ENCODE assay signal across 16 cellular contexts in the genomic region with DNA sequence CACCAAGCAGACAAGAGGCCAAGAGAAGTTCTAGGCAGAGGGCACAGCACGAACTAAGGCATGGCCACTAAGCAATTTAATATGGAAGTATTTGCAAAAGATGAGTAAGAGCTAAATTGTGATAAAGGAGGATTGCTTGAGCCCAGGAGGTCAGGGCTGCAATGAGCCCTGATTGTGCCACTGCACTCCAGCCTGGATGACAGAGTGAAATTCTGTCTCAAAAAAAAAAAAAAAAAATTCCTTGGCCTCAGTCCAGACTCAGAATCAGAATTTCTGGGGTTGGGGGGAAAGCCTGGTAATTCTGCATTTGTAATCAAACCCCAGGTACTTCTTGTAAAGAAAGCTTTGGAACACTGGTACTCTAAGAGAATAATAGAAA. TPM values are rescaled to one million over a fixed set of nuclear protein-coding genes. Genes with fewer than 3 reads are reported as not detected.
DNase-seq lines count a peak whose midpoint lies in the region; TF ChIP-seq lines count a peak whose summit lies in the region.
"Had no signal": no experiment of that assay in that cellular context is flagged by ENCODE, and none has a peak within 500 bp of the region (broad histone marks: within the 10 kb centered on the region; RNA-seq: fewer than 3 reads in every experiment).

No MANE protein-coding gene starts in this region.

- peak overlapping the region; percentile 72 for H3K4me2 ChIP-seq in PC-9
- no peak overlapping the region for H3K4me2 ChIP-seq in neural progenitor cell

- peaks cover 35% of the 10 kb centered on the region for H3K79me2 ChIP-seq in PC-9 (ENCODE audit: low read depth)
- H3K79me2 ChIP-seq in neural progenitor cell (ENCODE audit: low read depth), result no peaks in the 10 kb centered on the region

- peaks cover 100% of the 10 kb centered on the region for H3K4me1 ChIP-seq in PC-9 (replicated peaks; ENCODE audit: insufficient read depth)
- peaks cover 6% of the 10 kb centered on the region for H3K4me1 ChIP-seq in neural progenitor cell
- peaks cover 0 to 45% (median 23%) of the 10 kb centered on the region in 4 donors for H3K4me1 ChIP-seq in tibial nerve
- peaks cover 3% of the 10 kb centered on the region for H3K4me1 ChIP-seq in colonic mucosa

- H3K27ac Mint-ChIP-seq in neural progenitor cell (no peak overlapping the region), glutamatergic neuron (ENCODE audit: unreplicated experiment) (no peak overlapping the region)
- no peak overlapping the region for H3K27ac Mint-ChIP-seq in T-helper 2 cell treated with Interferon-gamma antibody and Interleukin-4, amounts not matched to agents 5 μg/mL and 100 μg/mL, for 36 hours
- H3K27ac Mint-ChIP-seq: CD8-positive, alpha-beta memory T cell; memory B cell; stimulated activated effector memory CD8-positive, alpha-beta T cell treated with anti-CD3 and anti-CD28 coated beads, Interleukin-12 subunit alpha, Interleukin-12 subunit beta, amount 100 ng/mL, for 72 hours had no signal

- CTCF ChIA-PET in PC-9 (lab: Charles Lee), result interaction anchor here (0.7 to 1.1 kb wide), 3 partner anchors 13 to 70 kb away, joined by 3 to 4 read pairs (median 3); no protein-coding TSS in a partner anchor

- H3K9ac ChIP-seq in neural progenitor cell, result no peak overlapping the region
- H3K9ac ChIP-seq in colonic mucosa (ENCODE audit: low read depth in 2 of 2, low read length in 2 of 2), result no peak overlapping the region

- H3K9me3 Mint-ChIP-seq in neural progenitor cell, result no peaks in the 10 kb centered on the region
- H3K9me3 Mint-ChIP-seq in glutamatergic neuron (ENCODE audit: unreplicated experiment), result peaks cover 2% of the 10 kb centered on the region
- no peaks in the 10 kb centered on the region for H3K9me3 Mint-ChIP-seq in T-helper 2 cell treated with Interferon-gamma antibody and Interleukin-4, amounts not matched to agents 5 μg/mL and 100 μg/mL, for 36 hours
- H3K9me3 Mint-ChIP-seq: CD8-positive, alpha-beta memory T cell; memory B cell; stimulated activated effector memory CD8-positive, alpha-beta T cell treated with anti-CD3 and anti-CD28 coated beads, Interleukin-12 subunit alpha, Interleukin-12 subunit beta, amount 100 ng/mL, for 72 hours had no signal

- no peaks in the 10 kb centered on the region for H3K36me3 Mint-ChIP-seq in neural progenitor cell
- no peaks in the 10 kb centered on the region for H3K36me3 Mint-ChIP-seq in glutamatergic neuron (ENCODE audit: unreplicated experiment)
- H3K36me3 Mint-ChIP-seq in T-helper 2 cell treated with Interferon-gamma antibody and Interleukin-4, amounts not matched to agents 5 μg/mL and 100 μg/mL, for 36 hours (ENCODE audit: low read depth), result no peaks in the 10 kb centered on the region
- H3K36me3 Mint-ChIP-seq: CD8-positive, alpha-beta memory T cell; memory B cell; stimulated activated effector memory CD8-positive, alpha-beta T cell treated with anti-CD3 and anti-CD28 coated beads, Interleukin-12 subunit alpha, Interleukin-12 subunit beta, amount 100 ng/mL, for 72 hours had no signal

- H3K4me3 Mint-ChIP-seq in neural progenitor cell (no peak overlapping the region), glutamatergic neuron (ENCODE audit: unreplicated experiment) (no peak overlapping the region)
- no peak overlapping the region for H3K4me3 Mint-ChIP-seq in T-helper 2 cell treated with Interferon-gamma antibody and Interleukin-4, amounts not matched to agents 5 μg/mL and 100 μg/mL, for 36 hours
- H3K4me3 Mint-ChIP-seq: CD8-positive, alpha-beta memory T cell; memory B cell; stimulated activated effector memory CD8-positive, alpha-beta T cell treated with anti-CD3 and anti-CD28 coated beads, Interleukin-12 subunit alpha, Interleukin-12 subunit beta, amount 100 ng/mL, for 72 hours had no signal

- H3K4me3 ChIP-seq in PC-9 (no peak overlapping the region; the same call in 1 of the 2 replicates), neural progenitor cell (no peak overlapping the region), tibial nerve (no peak overlapping the region), colonic mucosa (no peak overlapping the region)

- H3K27me3 ChIP-seq in PC-9 (ENCODE audit: insufficient read depth, low read depth) (no peaks in the 10 kb centered on the region), neural progenitor cell (no peaks in the 10 kb centered on the region), tibial nerve (no peaks in the 10 kb centered on the region), colonic mucosa (no peaks in the 10 kb centered on the region)

- peaks cover 92% of the 10 kb centered on the region for H3F3A ChIP-seq in PC-9 (ENCODE audit: insufficient read depth, low read depth)
- H3F3A ChIP-seq in neural progenitor cell (ENCODE audit: low read depth), result peaks cover 3% of the 10 kb centered on the region

- TF ChIP-seq CTCF in PC-9 (conservative IDR thresholded peaks at IDR 0.05) (no peak), neural progenitor cell (IDR thresholded peaks at IDR 0.05) (no peak), tibial nerve (IDR thresholded peaks at IDR 0.05) (no peak), glutamatergic neuron (IDR thresholded peaks at IDR 0.05; ENCODE audit: partially characterized antibody, unreplicated experiment) (no peak), colonic mucosa (IDR thresholded peaks at IDR 0.05) (no peak)

- H3K4me1 Mint-ChIP-seq in neural progenitor cell (no peaks in the 10 kb centered on the region), glutamatergic neuron (ENCODE audit: low read depth, unreplicated experiment) (peaks cover 5% of the 10 kb centered on the region)
- H3K4me1 Mint-ChIP-seq in T-helper 2 cell treated with Interferon-gamma antibody and Interleukin-4, amounts not matched to agents 5 μg/mL and 100 μg/mL, for 36 hours (ENCODE audit: low read depth), result peaks cover 12% of the 10 kb centered on the region
- H3K4me1 Mint-ChIP-seq: memory B cell; stimulated activated effector memory CD8-positive, alpha-beta T cell treated with anti-CD3 and anti-CD28 coated beads, Interleukin-12 subunit alpha, Interleukin-12 subunit beta, amount 100 ng/mL, for 72 hours had no signal

- DNase-seq in PC-9 (peak in 1 of 2 experiments; percentile 78), epithelial cell of prostate (ENCODE audit: low read depth, low spot score) (no peak), neural progenitor cell (ENCODE audit: low spot score) (no peak), tibial nerve (ENCODE audit: low spot score in 2 of 2) (no peak), glutamatergic neuron (no peak), colonic mucosa (no peak)
- DNase-seq in T-helper 2 cell treated with Interferon-gamma antibody and Interleukin-4, amounts not matched to agents 5 μg/mL and 100 μg/mL, for 36 hours (ENCODE audit: low spot score), result no peak
- DNase-seq: activated CD4-positive, CD25-positive, alpha-beta regulatory T cell treated with anti-CD3 and anti-CD28 coated beads, Interleukin-2, amount 50 U/mL, for 72 hours; activated CD8-positive, alpha-beta memory T cell treated with anti-CD3 and anti-CD28 coated beads, Interleukin-2, amount 50 U/mL, for 4 hours; activated naive CD4-positive, alpha-beta T cell treated with anti-CD3 and anti-CD28 coated beads, Interleukin-2, amount 50 U/mL, for 16 hours; CD8-positive, alpha-beta memory T cell; cortex of kidney; GOT3; stimulated activated CD4-positive, alpha-beta T cell treated with anti-CD3 and anti-CD28 coated beads, Interleukin-4, amount 100 ng/mL, for 1 hour had no signal

- H4K20me1 ChIP-seq in PC-9 (ENCODE audit: insufficient read depth) (no peaks in the 10 kb centered on the region), neural progenitor cell (ENCODE audit: low read depth) (no peaks in the 10 kb centered on the region)

- peak overlapping the region; percentile 98 for H3K27ac ChIP-seq in PC-9
- H3K27ac ChIP-seq in epithelial cell of prostate, result peak overlapping the region; percentile 3
- H3K27ac ChIP-seq in neural progenitor cell, result no peak overlapping the region
- peak overlapping the region in 3 of 4 donors; percentile 15 to 71 (median 52) for H3K27ac ChIP-seq in tibial nerve
- H3K27ac ChIP-seq in colonic mucosa, result no peak overlapping the region

- no peaks in the 10 kb centered on the region for H3K9me2 ChIP-seq in PC-9 (ENCODE audit: insufficient read depth)

- H2AFZ ChIP-seq in PC-9, result no peak overlapping the region
- H2AFZ ChIP-seq in neural progenitor cell (replicated peaks), result peak overlapping the region; percentile 4

- H3K27me3 Mint-ChIP-seq in neural progenitor cell (ENCODE audit: insufficient read depth, low read depth) (no peaks in the 10 kb centered on the region), glutamatergic neuron (ENCODE audit: unreplicated experiment) (no peaks in the 10 kb centered on the region)
- H3K27me3 Mint-ChIP-seq in T-helper 2 cell treated with Interferon-gamma antibody and Interleukin-4, amounts not matched to agents 5 μg/mL and 100 μg/mL, for 36 hours (ENCODE audit: low read depth), result no peaks in the 10 kb centered on the region
- H3K27me3 Mint-ChIP-seq: memory B cell had no signal

- no peak for TF ChIP-seq EP300 in tibial nerve (IDR thresholded peaks at IDR 0.05)

- WGBS in tibial nerve, 2 donors, result 52 to 57% methylated on average over 1 of the region's 1 CpG

- no TSS peak for BruUV-seq in PC-9 (replicated peaks; lab: Mats Ljungman, UMichigan)

- no peaks in the 10 kb centered on the region for H3K36me3 ChIP-seq in PC-9 (ENCODE audit: low read depth)
- no peaks in the 10 kb centered on the region for H3K36me3 ChIP-seq in neural progenitor cell
- H3K36me3 ChIP-seq in tibial nerve, result no peaks in the 10 kb centered on the region
- no peaks in the 10 kb centered on the region for H3K36me3 ChIP-seq in colonic mucosa

- TF ChIP-seq POLR2A in tibial nerve (IDR thresholded peaks at IDR 0.05), result no peak

- H3K9me3 ChIP-seq in PC-9 (ENCODE audit: insufficient read depth, low read depth) (no peaks in the 10 kb centered on the region), neural progenitor cell (ENCODE audit: low read depth) (no peaks in the 10 kb centered on the region), tibial nerve (no peaks in the 10 kb centered on the region), colonic mucosa (no peaks in the 10 kb centered on the region)

- POLR2A ChIA-PET in PC-9 (lab: Charles Lee; ENCODE audit: unreplicated experiment), result interaction anchor here (1.8 kb wide), 1 partner anchor 46 kb away, joined by 20 read pairs; the partner anchor contains the start of gene RTN4

- intact Hi-C loops in PC-9 (cut with micrococcal nuclease; ENCODE audit: unreplicated experiment) (no loop called here), colonic mucosa (cut with DNase I) (no loop called here)

RNA-seq across cellular contexts. Expression of gene RTN4, which starts 46.8 kb away (rescaled TPM):
- total RNA-seq in PC-9 (2021) (342 and 343 TPM in 2 replicates), neural progenitor cell (ENCODE audit: low replicate concordance) (112 and 157 TPM in 2 replicates), tibial nerve (100 to 1,000 TPM; 232 to 245 (median 243) TPM), glutamatergic neuron (ENCODE audit: unreplicated experiment) (772 TPM), colonic mucosa (100 to 1,000 TPM; 199 to 280 TPM)

Comparison
In these comparisons a context has a peak if more than half of its experiments do, and no peak if none do; other contexts are left out.
1. H3K27ac ChIP-seq: peak in PC-9 (single experiment), epithelial cell of prostate (single experiment) and tibial nerve (3 of 4); none in neural progenitor cell (single experiment) and colonic mucosa (single experiment).